ENCODE assay signal across 9 cellular contexts in the genomic region with DNA sequence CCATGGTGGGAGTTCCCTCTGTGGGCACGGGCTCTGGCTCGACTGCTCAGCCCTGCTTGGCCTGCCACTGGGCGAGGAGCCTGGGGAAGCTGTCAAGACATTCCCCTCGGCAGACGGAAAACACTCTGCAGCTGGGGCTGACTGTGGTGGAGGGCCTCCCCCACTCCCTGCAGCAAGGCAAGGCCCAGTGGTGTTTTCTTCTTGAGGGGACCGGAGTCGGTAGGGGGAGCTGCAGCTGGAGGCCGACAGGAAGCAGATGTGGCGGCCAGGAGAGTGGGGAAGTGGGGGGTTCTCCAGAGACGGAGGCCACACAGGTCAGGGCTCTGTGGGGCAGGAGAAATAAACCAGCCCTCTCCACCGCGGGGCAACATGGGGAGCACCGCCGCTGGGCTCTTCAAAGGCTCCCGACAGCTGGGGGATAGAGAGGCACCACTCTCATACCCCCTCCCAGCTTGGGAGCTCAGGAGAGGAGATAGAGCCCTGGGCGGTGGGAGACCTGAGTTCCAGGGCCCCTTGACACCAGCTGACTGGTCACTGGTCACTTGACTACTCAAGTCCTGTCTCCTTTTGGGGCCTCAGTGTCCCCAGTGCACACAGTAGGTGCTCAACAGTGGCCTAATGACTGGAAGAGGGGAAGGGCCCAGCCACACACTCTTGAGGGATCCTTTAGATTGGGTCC. TPM values are rescaled to one million over a fixed set of nuclear protein-coding genes. Genes with fewer than 3 reads are reported as not detected.
DNase-seq lines count a peak whose midpoint lies in the region; ATAC-seq, FAIRE-seq and TF ChIP-seq lines count a peak whose summit lies in the region.
"Had no signal": no experiment of that assay in that cellular context is flagged by ENCODE, and none has a peak within 500 bp of the region (broad histone marks: within the 10 kb centered on the region; RNA-seq: fewer than 3 reads in every experiment).

No MANE protein-coding gene starts in this region.

- H3K9me3 ChIP-seq in pancreas = no peaks in the 10 kb centered on the region

- DNase-seq in GDM1 (lab: John Stamatoyannopoulos, UW) = peak; percentile 56
- DNase-seq in erythroblast (lab: John Stamatoyannopoulos, UW) = peak; percentile 53 to 68
- peak in 4 of 6 donors; percentile 6 to 55 (median 34) for DNase-seq in pancreas
- no peak for DNase-seq in H4 (ENCODE audit: low spot score)
- DNase-seq in NK-92 (lab: John Stamatoyannopoulos, UW; ENCODE audit: unreplicated experiment) = no peak
- no peak for DNase-seq in NCI-H526 treated with DMSO at 0.1 percent for 48 hours (lab: John Stamatoyannopoulos, UW)
- DNase-seq in T-helper 9 cell = no peak
- DNase-seq: DMS153 had no signal

- intact Hi-C loops in pancreas (cut with DNase I) = no loop called here

- no peak for FAIRE-seq in pancreas (lab: Jason Lieb, UNC)

- H3K27ac ChIP-seq in pancreas = no peak overlapping the region

- TF ChIP-seq POLR2A in erythroblast (IDR thresholded peaks at IDR 0.05; ENCODE audit: low read length) = no peak

- no peak overlapping the region for H3K4me3 ChIP-seq in pancreas

- H3K36me3 ChIP-seq in pancreas = no peaks in the 10 kb centered on the region

- H3K27me3 ChIP-seq in pancreas = no peaks in the 10 kb centered on the region

- no peaks in the 10 kb centered on the region for H3K4me1 ChIP-seq in pancreas

- WGBS in pancreas, 2 donors = 83 to 88% methylated on average over 16 of the region's 16 CpGs

- TF ChIP-seq CTCF in pancreas (IDR thresholded peaks at IDR 0.05) = no peak

- peak; percentile 47 for ATAC-seq in HG03460 (IDR thresholded peaks at IDR 0.05; ENCODE audit: unreplicated experiment)
- ATAC-seq in pancreas = no peak

RNA-seq across cellular contexts. Expression of a gene that starts 43.4 kb away (rescaled TPM):
- total RNA-seq in pancreas = 10 to 100 TPM; 35.8 to 61.8 (median 46.8) TPM
- polyA plus RNA-seq in pancreas = 10 to 100 TPM; 21.2 to 37.0 TPM
- total RNA-seq in H4 (2014; rRNA removed; shearing (Covaris generic)) = 45.2 and 52.3 TPM in 2 replicates

RNA-seq across cellular contexts. Expression of a gene that starts 54.7 kb away (rescaled TPM):
- total RNA-seq in pancreas = 10 to 100 TPM in 1 of 6 donors, 1 to 10 TPM in 5; 3.5 to 13.2 (median 6.9) TPM
- polyA plus RNA-seq in pancreas = 10 to 100 TPM in 1 of 2 donors, 1 to 10 TPM in 1; 6.6 to 10.4 TPM
- total RNA-seq in H4 (2014; rRNA removed; shearing (Covaris generic)) = 8.7 and 8.8 TPM in 2 replicates

Comparison
In these comparisons a context has a peak if more than half of its experiments do, and no peak if none do; other contexts are left out.
1. DNase-seq: peak in GDM1 (single experiment), erythroblast (2 of 2) and pancreas (4 of 6); none in H4 (single experiment), NK-92 (single experiment), NCI-H526 treated with DMSO at 0.1 percent for 48 hours (single experiment) and T-helper 9 cell (single experiment).